Comparison of ENCODE assay signal across 16 cellular contexts in genomic region chr15:75138016-75138999, GRCh38.
A peak's percentile ranks its signal among the peaks of the same experiment; 100 is the strongest.
DNase-seq lines count a peak whose midpoint lies in the region; ATAC-seq, FAIRE-seq and TF ChIP-seq lines count a peak whose summit lies in the region.
"Had no signal": no experiment of that assay in that cellular context is flagged by ENCODE, and none has a peak within 500 bp of the region (broad histone marks: within the 10 kb centered on the region; RNA-seq: fewer than 3 reads in every experiment).

No MANE protein-coding gene starts in this region.

- H3K4me3 ChIP-seq in endodermal cell (ENCODE audit: low read length) (no peak overlapping the region), neuronal stem cell (ENCODE audit: low read length in 2 of 2) (peak overlapping the region in 1 of 2 donors; percentile 32), mesenchymal stem cell (ENCODE audit: insufficient read depth in 1 of 2, low read depth in 1 of 2, low read length in 2 of 2) (no peak overlapping the region), pancreas (no peak overlapping the region)
- H3K4me3 ChIP-seq: cardiac muscle cell, K562, prostate gland had no signal

- H2BK5ac ChIP-seq in neuronal stem cell (ENCODE audit: low read length) (no peak overlapping the region), mesenchymal stem cell (ENCODE audit: low read depth, low read length, poor library complexity, severe bottlenecking) (no peak overlapping the region)

- peaks cover 16% of the 10 kb centered on the region for H3K36me3 Mint-ChIP-seq in endodermal cell (ENCODE audit: low read depth)

- no peak overlapping the region for H3K27ac Mint-ChIP-seq in endodermal cell
- H3K27ac Mint-ChIP-seq: activated T-helper 17 cell treated with anti-CD3 and anti-CD28 coated beads, Interleukin-2, amount 50 U/mL, for 72 hours; stimulated activated naive CD8-positive, alpha-beta T cell treated with anti-CD3 and anti-CD28 coated beads, Interleukin-15, Interleukin-2, amounts not matched to agents 100 ng/mL and 50 ng/mL, for 24 hours had no signal

- ATAC-seq in HG03095 (IDR thresholded peaks at IDR 0.05; ENCODE audit: unreplicated experiment) (no peak), pancreas (no peak)
- ATAC-seq: activated T-helper 17 cell treated with anti-CD3 and anti-CD28 coated beads, Interleukin-2, amount 50 U/mL, for 72 hours; K562 had no signal

- peaks cover 6% of the 10 kb centered on the region for H3K4me1 ChIP-seq in endodermal cell (ENCODE audit: control insufficient read depth, insufficient read depth, low read length)
- H3K4me1 ChIP-seq in neuronal stem cell (ENCODE audit: control insufficient read depth in 2 of 2, insufficient read depth in 1 of 2, low read depth in 1 of 2, low read length in 2 of 2): peaks cover 3 to 18% of the 10 kb centered on the region in 2 donors
- no peaks in the 10 kb centered on the region for H3K4me1 ChIP-seq in mesenchymal stem cell (ENCODE audit: control insufficient read depth, insufficient read depth, low read depth, low read length)
- no peaks in the 10 kb centered on the region for H3K4me1 ChIP-seq in pancreas
- H3K4me1 ChIP-seq: prostate gland had no signal

- H2AFZ ChIP-seq in neuronal stem cell (ENCODE audit: low read length): peak overlapping the region; percentile 60
- H2AFZ ChIP-seq in mesenchymal stem cell (ENCODE audit: low read depth, low read length): no peak overlapping the region

- H3K14ac ChIP-seq in neuronal stem cell (ENCODE audit: low read length) (no peak overlapping the region), mesenchymal stem cell (ENCODE audit: low read length in 2 of 2) (no peak overlapping the region)

- TF ChIP-seq CTCF in endodermal cell (conservative IDR thresholded peaks at IDR 0.05) (no peak), pancreas (IDR thresholded peaks at IDR 0.05) (no peak)

- no peak overlapping the region for H2AK5ac ChIP-seq in neuronal stem cell (ENCODE audit: low read depth, low read length)
- no peak overlapping the region for H2AK5ac ChIP-seq in mesenchymal stem cell (ENCODE audit: low read length, severe bottlenecking)

- H2BK15ac ChIP-seq in neuronal stem cell (ENCODE audit: low read length): no peak overlapping the region
- H2BK15ac ChIP-seq in mesenchymal stem cell (ENCODE audit: low read depth, poor library complexity, severe bottlenecking): no peak overlapping the region

- H3K9me3 ChIP-seq in endodermal cell (ENCODE audit: control insufficient read depth, low read length) (peaks cover 38% of the 10 kb centered on the region), neuronal stem cell (replicated peaks in 1 of 2; ENCODE audit: control insufficient read depth in 2 of 2, insufficient read depth in 1 of 2, low read depth in 1 of 2, low read length in 2 of 2) (peaks cover 12 to 15% of the 10 kb centered on the region in 2 donors), mesenchymal stem cell (ENCODE audit: control insufficient read depth, low read length) (peaks cover 13% of the 10 kb centered on the region), pancreas (no peaks in the 10 kb centered on the region)
- H3K9me3 ChIP-seq: prostate gland had no signal

- H4K91ac ChIP-seq in neuronal stem cell (ENCODE audit: low read depth, low read length, poor library complexity) (no peak overlapping the region), mesenchymal stem cell (ENCODE audit: low read length) (no peak overlapping the region)

- H3K4ac ChIP-seq in neuronal stem cell (ENCODE audit: low read length) (no peak overlapping the region), mesenchymal stem cell (ENCODE audit: low read depth in 1 of 2, low read length in 2 of 2) (no peak overlapping the region)

- H3K79me1 ChIP-seq in neuronal stem cell (ENCODE audit: low read depth, low read length) (no peaks in the 10 kb centered on the region), mesenchymal stem cell (replicated peaks; ENCODE audit: low read length, poor library complexity, severe bottlenecking) (no peaks in the 10 kb centered on the region)

- FAIRE-seq in pancreas (lab: Jason Lieb, UNC): no peak
- FAIRE-seq: endothelial cell of umbilical vein, K562 had no signal

- H3K27me3 ChIP-seq in endodermal cell (ENCODE audit: control insufficient read depth, insufficient read depth, low read length, poor library complexity, severe bottlenecking) (no peaks in the 10 kb centered on the region), neuronal stem cell (ENCODE audit: control insufficient read depth in 3 of 3, insufficient read depth in 3 of 3, low read depth in 1 of 3, low read length in 3 of 3) (no peaks in the 10 kb centered on the region), mesenchymal stem cell (ENCODE audit: control insufficient read depth in 1 of 2, insufficient read depth in 1 of 2, low read length in 2 of 2) (peaks cover 0 to 12% of the 10 kb centered on the region in 2 experiments), pancreas (no peaks in the 10 kb centered on the region)
- H3K27me3 ChIP-seq: cardiac muscle cell had no signal

- H3K9ac ChIP-seq in endodermal cell (ENCODE audit: extremely low read depth, low read length, poor library complexity, severe bottlenecking) (no peak overlapping the region), neuronal stem cell (ENCODE audit: low read depth, low read length, poor library complexity) (no peak overlapping the region), mesenchymal stem cell (ENCODE audit: low read length) (no peak overlapping the region)

- no peak overlapping the region for H3K4me2 ChIP-seq in neuronal stem cell (ENCODE audit: insufficient read depth, low read length, poor library complexity, severe bottlenecking)
- no peak overlapping the region for H3K4me2 ChIP-seq in mesenchymal stem cell (ENCODE audit: low read length, poor library complexity, severe bottlenecking)

- H3K36me3 ChIP-seq in endodermal cell (ENCODE audit: control insufficient read depth, insufficient read depth, low read length): no peaks in the 10 kb centered on the region
- no peaks in the 10 kb centered on the region for H3K36me3 ChIP-seq in neuronal stem cell (replicated peaks in 1 of 2; ENCODE audit: control insufficient read depth in 2 of 2, insufficient read depth in 2 of 2, low read length in 2 of 2)
- no peaks in the 10 kb centered on the region for H3K36me3 ChIP-seq in mesenchymal stem cell (ENCODE audit: control insufficient read depth in 1 of 2, insufficient read depth in 2 of 2, low read depth in 1 of 2, low read length in 2 of 2)
- H3K36me3 ChIP-seq in pancreas: no peaks in the 10 kb centered on the region
- H3K36me3 ChIP-seq: cardiac muscle cell, prostate gland had no signal

- H3K23ac ChIP-seq in neuronal stem cell (ENCODE audit: low read depth, low read length, poor library complexity): no peak overlapping the region
- H3K23ac ChIP-seq in mesenchymal stem cell (ENCODE audit: low read length in 2 of 2): no peak overlapping the region

- 84 to 86% methylated on average over 12 to 20 of the region's 20 CpGs for WGBS in endodermal cell (ENCODE audit: insufficient coverage in 1 of 2, insufficient read length in 1 of 2), 2 experiments
- WGBS in neuronal stem cell (ENCODE audit: extremely low coverage in 2 of 2, insufficient read length in 2 of 2, insufficient replicate concordance in 1 of 2), 2 donors: no CpG with 5 or more reads among the region's 20 CpGs
- WGBS in mesenchymal stem cell: 85% methylated on average over 18 of the region's 20 CpGs
- 85 to 88% methylated on average over 20 of the region's 20 CpGs for WGBS in pancreas, 2 donors

- H3K4me1 Mint-ChIP-seq in endodermal cell: peaks cover 23% of the 10 kb centered on the region
- H3K4me1 Mint-ChIP-seq: activated T-helper 17 cell treated with anti-CD3 and anti-CD28 coated beads, Interleukin-2, amount 50 U/mL, for 72 hours had no signal

- intact Hi-C loops in pancreas (cut with DNase I): no loop called here

- H3K27ac ChIP-seq in endodermal cell (ENCODE audit: low read depth, low read length) (peak overlapping the region; percentile 70), neuronal stem cell (replicated peaks; ENCODE audit: low read length) (no peak overlapping the region), mesenchymal stem cell (ENCODE audit: low read length, poor library complexity, severe bottlenecking) (no peak overlapping the region), pancreas (no peak overlapping the region)
- H3K27ac ChIP-seq: cardiac muscle cell, prostate gland had no signal

- DNase-seq in DMS 273 (lab: John Stamatoyannopoulos, UW; ENCODE audit: unreplicated experiment) (peak; percentile 68), NCI-H2171 treated with DMSO at 0.1 percent for 48 hours (lab: John Stamatoyannopoulos, UW) (peak; percentile 53), endodermal cell (peak; percentile 42), neuronal stem cell (ENCODE audit: low spot score) (no peak), mesenchymal stem cell (no peak), pancreas (no peak), NOMO-1 (lab: John Stamatoyannopoulos, UW; ENCODE audit: unreplicated experiment in 2 of 2) (no peak)
- DNase-seq: activated CD4-positive, CD25-positive, alpha-beta regulatory T cell treated with anti-CD3 and anti-CD28 coated beads, Interleukin-2, amount 50 U/mL, for 72 hours; NCI-H1436 treated with DMSO at 0.1 percent for 48 hours had no signal

- H3K9me3 Mint-ChIP-seq in endodermal cell: peaks cover 38% of the 10 kb centered on the region

- H2BK120ac ChIP-seq in neuronal stem cell (ENCODE audit: low read depth, low read length): no peak overlapping the region
- H2BK120ac ChIP-seq in mesenchymal stem cell (ENCODE audit: low read depth, low read length): no peak overlapping the region

- no peak overlapping the region for H3K18ac ChIP-seq in neuronal stem cell (ENCODE audit: low read length)
- H3K18ac ChIP-seq in mesenchymal stem cell (ENCODE audit: low read depth in 1 of 2, low read length in 2 of 2): no peak overlapping the region

- H3K27me3 Mint-ChIP-seq in endodermal cell (ENCODE audit: insufficient read depth): peaks cover 14% of the 10 kb centered on the region

- no peak overlapping the region for H4K8ac ChIP-seq in neuronal stem cell (ENCODE audit: low read depth, low read length)
- no peak overlapping the region for H4K8ac ChIP-seq in mesenchymal stem cell (ENCODE audit: low read length)

- H3K4me3 Mint-ChIP-seq in endodermal cell: no peak overlapping the region
- H3K4me3 Mint-ChIP-seq: activated T-helper 17 cell treated with anti-CD3 and anti-CD28 coated beads, Interleukin-2, amount 50 U/mL, for 72 hours; stimulated activated naive CD8-positive, alpha-beta T cell treated with anti-CD3 and anti-CD28 coated beads, Interleukin-15, Interleukin-2, amounts not matched to agents 100 ng/mL and 50 ng/mL, for 24 hours had no signal

- H2BK12ac ChIP-seq in neuronal stem cell (ENCODE audit: low read length) (no peak overlapping the region), mesenchymal stem cell (ENCODE audit: low read length in 2 of 2) (no peak overlapping the region)

Comparison
In these comparisons a context has a peak if more than half of its experiments do, and no peak if none do; other contexts are left out.
1. DNase-seq: peak in DMS 273 (single experiment), NCI-H2171 treated with DMSO at 0.1 percent for 48 hours (single experiment) and endodermal cell (single experiment); none in neuronal stem cell (single experiment), mesenchymal stem cell (single experiment), pancreas (0 of 6) and NOMO-1 (0 of 2).